In the genomic region with DNA sequence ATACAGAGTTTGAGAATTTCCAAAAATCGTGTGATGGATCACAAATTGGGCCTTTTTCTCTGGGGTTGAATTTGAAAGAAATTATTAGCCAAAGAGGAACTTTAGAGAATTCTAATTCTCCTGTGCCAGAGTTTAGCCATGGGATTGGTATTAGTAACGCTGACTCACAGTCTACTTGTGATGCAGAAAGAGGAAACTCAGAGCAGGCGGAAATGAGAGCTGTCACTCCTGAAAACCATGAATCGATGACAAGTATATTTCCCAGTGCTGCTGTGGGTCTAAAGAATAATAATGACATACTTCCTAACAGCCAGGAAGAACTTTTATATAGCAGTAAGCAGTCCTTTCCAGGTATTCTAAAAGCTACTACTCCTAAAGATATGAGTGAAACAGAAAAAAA, we compare ENCODE assay signal across 8 cellular contexts.
DNase-seq lines count a peak whose midpoint lies in the region; ATAC-seq lines count a peak whose summit lies in the region.

No MANE protein-coding gene starts in this region.

- no peak overlapping the region for H3K4me3 ChIP-seq in BLaER1

- peak overlapping the region; percentile 37 for H3K4me2 ChIP-seq in BLaER1

- no peak overlapping the region for H3K27ac ChIP-seq in BLaER1

- H3K36me3 ChIP-seq in BLaER1, result peaks cover 48% of the 10 kb centered on the region

- DNase-seq in H4 (ENCODE audit: low spot score) (peak; percentile 46), SKM-1 treated with dmso at 0.1 percent for 144 hours (lab: John Stamatoyannopoulos, UW; ENCODE audit: unreplicated experiment) (peak; percentile 79), globus pallidus (ENCODE audit: low spot score) (peak; percentile 48), NCI-H2171 treated with DMSO at 0.1 percent for 48 hours (lab: John Stamatoyannopoulos, UW) (no peak), NCI-H446 (lab: John Stamatoyannopoulos, UW) (no peak)

- no peaks in the 10 kb centered on the region for H3K27me3 ChIP-seq in BLaER1

- H3K9ac ChIP-seq in BLaER1, result no peak overlapping the region

- peaks cover 25% of the 10 kb centered on the region for H3K4me1 ChIP-seq in BLaER1

- ATAC-seq in GM18907 (IDR thresholded peaks at IDR 0.05; ENCODE audit: unreplicated experiment), result no peak
- no peak for ATAC-seq in HG02642 (IDR thresholded peaks at IDR 0.05; ENCODE audit: poor library complexity, unreplicated experiment)

- no peaks in the 10 kb centered on the region for H3K9me3 ChIP-seq in BLaER1

- H4K20me1 ChIP-seq in BLaER1, result no peaks in the 10 kb centered on the region

Comparison
In these comparisons a context has a peak if more than half of its experiments do, and no peak if none do; other contexts are left out.
1. DNase-seq: peak in H4 (single experiment), SKM-1 treated with dmso at 0.1 percent for 144 hours (single experiment) and globus pallidus (single experiment); none in NCI-H2171 treated with DMSO at 0.1 percent for 48 hours (single experiment) and NCI-H446 (0 of 2).